ENCODE assay signal across 1 cellular context in the genomic region with DNA sequence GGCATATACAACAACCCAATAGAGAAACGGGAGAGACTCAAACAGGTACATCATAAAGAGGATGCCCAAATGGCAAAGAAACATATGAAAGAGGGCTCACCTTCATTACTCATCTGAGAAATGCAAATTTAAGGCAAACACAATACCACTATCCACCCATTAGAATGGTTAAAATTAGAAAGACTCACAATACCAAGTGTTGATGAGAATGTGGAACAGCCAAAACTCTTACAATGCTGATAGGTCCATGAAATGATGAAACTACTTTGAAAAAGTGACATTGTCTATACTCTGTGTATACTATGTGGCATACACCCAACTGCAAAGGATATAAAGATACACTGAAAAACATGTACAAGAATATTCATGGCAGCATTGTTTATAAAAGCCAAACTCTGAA.
TF ChIP-seq lines count a peak whose summit lies in the region.

No MANE protein-coding gene starts in this region.

TF ChIP-seq in GM23338, 12 proteins besides CTCF, POLR2A, EP300 and RAD21 (continued from another document):
- TF ChIP-seq NANOG (IDR thresholded peaks at IDR 0.05; ENCODE audit: borderline replicate concordance): no peak
- no peak for TF ChIP-seq EZH2phosphoT487 (IDR thresholded peaks at IDR 0.05; ENCODE audit: unreplicated experiment)
TF ChIP-seq in GM23338: peak in this region for 0.
